8 cellular contexts compared by ENCODE assay signal in the genomic region with DNA sequence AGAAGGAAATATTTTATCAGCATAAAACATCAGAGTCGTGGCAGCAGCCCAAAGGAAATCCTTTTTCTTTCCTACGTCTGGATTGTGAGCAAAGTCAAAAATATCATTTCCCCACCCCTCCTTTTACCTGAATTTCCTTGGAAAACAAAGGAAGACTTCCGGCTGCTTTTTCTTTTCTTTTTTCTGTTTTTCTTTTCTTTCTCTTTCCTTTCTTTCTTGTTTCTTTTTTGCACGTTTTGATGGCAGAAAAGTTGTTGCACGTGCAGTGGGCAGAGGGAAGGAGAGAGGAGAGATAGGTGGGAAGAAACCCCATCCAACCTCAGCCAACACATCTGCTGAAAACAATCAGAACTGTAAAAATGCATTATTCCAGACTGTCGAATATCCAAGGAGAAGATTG. TPM values are rescaled to one million over a fixed set of nuclear protein-coding genes. Genes with fewer than 3 reads are reported as not detected.
A peak's percentile ranks its signal among the peaks of the same experiment; 100 is the strongest.
DNase-seq lines count a peak whose midpoint lies in the region; ATAC-seq and TF ChIP-seq lines count a peak whose summit lies in the region.

No MANE protein-coding gene starts in this region.

- H3K9me3 ChIP-seq in MG63 (no peaks in the 10 kb centered on the region), duodenal mucosa (ENCODE audit: control insufficient read depth in 1 of 2, low read length in 2 of 2) (no peaks in the 10 kb centered on the region)

- H3K4me1 ChIP-seq in duodenal mucosa (ENCODE audit: control insufficient read depth in 1 of 2, insufficient read depth in 2 of 2, low read length in 2 of 2), result peaks cover 5 to 16% of the 10 kb centered on the region in 2 donors

- H3K36me3 Mint-ChIP-seq in natural killer cell, result no peaks in the 10 kb centered on the region

- CTCF ChIA-PET in AG04449 (lab: Yijun Ruan, JAX), result no interaction called here

- H3K27ac ChIP-seq in duodenal mucosa (ENCODE audit: low read depth, low read length), result peak overlapping the region; percentile 97

- no peaks in the 10 kb centered on the region for H3K9me3 Mint-ChIP-seq in natural killer cell

- TF ChIP-seq POLR2A in GM18505 (IDR thresholded peaks at IDR 0.05; ENCODE audit: borderline replicate concordance, extremely low read depth, insufficient read depth, insufficient read length), result no peak

- POLR2A ChIA-PET in AG04449 (lab: Yijun Ruan, JAX), result interaction anchor here (0.6 to 1.6 kb wide), 24 partner anchors 9 to 384 kb away, joined by 3 to 14 read pairs (median 4); no protein-coding TSS in a partner anchor

- H3K27me3 Mint-ChIP-seq in natural killer cell (ENCODE audit: low read depth in 2 of 2), result peaks cover 33 to 47% of the 10 kb centered on the region in 2 donors

- H3K36me3 ChIP-seq in MG63, result no peaks in the 10 kb centered on the region
- no peaks in the 10 kb centered on the region for H3K36me3 ChIP-seq in duodenal mucosa (ENCODE audit: control insufficient read depth in 1 of 2, insufficient read depth in 2 of 2, low read length in 2 of 2)

- H3K4me1 Mint-ChIP-seq in natural killer cell, result peaks cover 22 to 26% of the 10 kb centered on the region in 2 donors

- peak overlapping the region; percentile 80 to 92 for H3K9ac ChIP-seq in duodenal mucosa (ENCODE audit: low read depth in 1 of 2, low read length in 2 of 2)

- no peaks in the 10 kb centered on the region for H3K27me3 ChIP-seq in MG63
- H3K27me3 ChIP-seq in duodenal mucosa (ENCODE audit: control insufficient read depth in 1 of 2, insufficient read depth in 2 of 2, low read length in 2 of 2), result no peaks in the 10 kb centered on the region

- no peak for ATAC-seq in natural killer cell
- no peak for ATAC-seq in GM18517 (IDR thresholded peaks at IDR 0.05; ENCODE audit: unreplicated experiment)
- ATAC-seq in GM18505 (IDR thresholded peaks at IDR 0.05; ENCODE audit: unreplicated experiment), result no peak

- H3K4me3 Mint-ChIP-seq in natural killer cell, result peak overlapping the region; percentile 95

- peak overlapping the region; percentile 62 to 78 for H3K27ac Mint-ChIP-seq in natural killer cell

- DNase-seq in AG04449 (ENCODE audit: low read depth, low spot score) (no peak), MG63 (no peak), natural killer cell (no peak), cortex of kidney (lab: John Stamatoyannopoulos, UW) (no peak), Ammon's horn (ENCODE audit: low spot score) (no peak)

- peak overlapping the region; percentile 82 for H3K4me3 ChIP-seq in AG04449 (ENCODE audit: low read depth, low read length)
- peak overlapping the region; percentile 79 for H3K4me3 ChIP-seq in MG63
- H3K4me3 ChIP-seq in duodenal mucosa (ENCODE audit: low read depth in 1 of 2, low read length in 2 of 2), result peak overlapping the region; percentile 86 to 87

- no peak for TF ChIP-seq CTCF in AG04449 (IDR thresholded peaks at IDR 0.05; ENCODE audit: insufficient read depth, low read length, missing control alignments)
- no peak for TF ChIP-seq CTCF in natural killer cell (IDR thresholded peaks at IDR 0.05)

- intact Hi-C loops in natural killer cell (cut with micrococcal nuclease), result no loop called here

RNA-seq across cellular contexts. Expression of a gene that starts 0.5 kb away (rescaled TPM):
- 45.1 and 96.3 TPM in 2 replicates for total RNA-seq in MG63 (2014; rRNA removed; shearing (Covaris generic); ENCODE audit: low replicate concordance)
- total RNA-seq in natural killer cell, result 10 to 100 TPM; 16.1 to 39.4 (median 22.7) TPM
